ENCODE assay signal across 16 cellular contexts in the genomic region with DNA sequence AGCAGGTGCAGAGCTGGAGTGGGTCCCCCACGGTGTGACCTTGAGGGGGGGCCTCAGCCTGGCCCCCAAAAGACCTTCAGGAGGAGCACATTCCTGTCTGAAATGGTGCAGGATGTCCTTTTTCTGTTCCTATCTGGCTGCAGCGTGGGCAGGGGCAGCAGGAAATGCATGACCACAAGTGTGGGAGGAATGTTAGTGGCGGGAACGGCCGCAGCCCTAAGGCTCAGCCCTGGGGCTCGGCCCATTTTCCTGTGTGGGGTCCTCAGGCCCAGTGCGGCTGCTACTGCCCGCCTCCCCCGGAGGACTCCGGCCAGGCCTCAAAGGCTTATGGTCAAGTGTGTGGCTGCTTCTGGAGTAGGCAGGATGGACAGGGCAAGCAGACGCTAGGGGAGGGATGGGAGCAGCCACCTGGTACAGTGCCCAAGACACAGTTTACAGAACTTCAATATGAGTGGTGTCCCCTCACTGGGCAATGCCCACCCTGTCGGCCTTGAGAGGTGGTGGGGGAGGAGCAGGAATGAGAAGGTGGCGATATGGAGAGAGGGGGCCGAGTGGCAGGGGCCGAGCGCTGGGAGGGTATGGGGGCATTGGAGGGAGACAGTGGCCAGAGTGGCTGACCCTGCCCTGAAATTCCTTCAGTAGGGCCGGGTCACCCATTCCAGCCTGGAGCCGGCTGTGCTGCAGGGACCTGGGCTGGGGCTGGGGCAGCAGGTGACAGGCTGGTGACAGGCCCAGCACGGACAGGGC.
A peak's percentile ranks its signal among the peaks of the same experiment; 100 is the strongest.
DNase-seq lines count a peak whose midpoint lies in the region; ATAC-seq and TF ChIP-seq lines count a peak whose summit lies in the region.
"Had no signal": no experiment of that assay in that cellular context is flagged by ENCODE, and none has a peak within 500 bp of the region (broad histone marks: within the 10 kb centered on the region; RNA-seq: fewer than 3 reads in every experiment).

No MANE protein-coding gene starts in this region.

- no peak overlapping the region for H3K27ac ChIP-seq in ascending aorta
- H3K27ac ChIP-seq: hepatocyte, vagina had no signal

- ATAC-seq in HG03432 (IDR thresholded peaks at IDR 0.05; ENCODE audit: unreplicated experiment) = no peak

- H3K27me3 ChIP-seq in ascending aorta = no peaks in the 10 kb centered on the region
- H3K27me3 ChIP-seq: hepatocyte, vagina had no signal

- no peaks in the 10 kb centered on the region for H3K9me3 ChIP-seq in ascending aorta
- H3K9me3 ChIP-seq: vagina had no signal

- H3K4me3 ChIP-seq in cardiac fibroblast (replicated peaks in 1 of 2; ENCODE audit: low read depth in 2 of 2, low read length in 2 of 2) (no peak overlapping the region), ascending aorta (no peak overlapping the region)
- H3K4me3 ChIP-seq: hepatocyte, skin epidermis, vagina had no signal

- DNase-seq in CMK (ENCODE audit: low read depth) (peak; percentile 69), MV-4-11 (lab: John Stamatoyannopoulos, UW) (peak; percentile 38), cardiac fibroblast (ENCODE audit: low read depth in 2 of 2) (peak; percentile 32 to 54), myocyte (ENCODE audit: low read depth) (peak; percentile 79), ascending aorta (ENCODE audit: low spot score in 2 of 2) (no peak), NCI-H510A treated with DMSO at 0.1 percent for 48 hours (lab: John Stamatoyannopoulos, UW) (no peak), SKM-1 (lab: John Stamatoyannopoulos, UW; ENCODE audit: unreplicated experiment) (no peak)
- DNase-seq: activated CD8-positive, alpha-beta memory T cell treated with anti-CD3 and anti-CD28 coated beads for 24 hours; CD4-positive, CD25-positive, alpha-beta regulatory T cell; endodermal cell; NCI-H2029 treated with DMSO at 0.1 percent for 48 hours; T-helper 1 cell had no signal

- no peaks in the 10 kb centered on the region for H3K4me1 ChIP-seq in ascending aorta

- no peak for TF ChIP-seq CTCF in cardiac fibroblast (IDR thresholded peaks at IDR 0.05; ENCODE audit: low read depth, low read length)
- TF ChIP-seq CTCF in ascending aorta (IDR thresholded peaks at IDR 0.05) = no peak

- peaks cover 0 to 3% of the 10 kb centered on the region in 2 donors for H3K36me3 ChIP-seq in ascending aorta
- H3K36me3 ChIP-seq: vagina had no signal

- intact Hi-C loops in ascending aorta (cut with DNase I) = no loop called here

Comparison
In these comparisons a context has a peak if more than half of its experiments do, and no peak if none do; other contexts are left out.
1. DNase-seq: peak in CMK (single experiment), MV-4-11 (single experiment), cardiac fibroblast (2 of 2) and myocyte (single experiment); none in ascending aorta (0 of 2), NCI-H510A treated with DMSO at 0.1 percent for 48 hours (single experiment) and SKM-1 (single experiment).